23 cellular contexts compared by ENCODE assay signal in the genomic region with DNA sequence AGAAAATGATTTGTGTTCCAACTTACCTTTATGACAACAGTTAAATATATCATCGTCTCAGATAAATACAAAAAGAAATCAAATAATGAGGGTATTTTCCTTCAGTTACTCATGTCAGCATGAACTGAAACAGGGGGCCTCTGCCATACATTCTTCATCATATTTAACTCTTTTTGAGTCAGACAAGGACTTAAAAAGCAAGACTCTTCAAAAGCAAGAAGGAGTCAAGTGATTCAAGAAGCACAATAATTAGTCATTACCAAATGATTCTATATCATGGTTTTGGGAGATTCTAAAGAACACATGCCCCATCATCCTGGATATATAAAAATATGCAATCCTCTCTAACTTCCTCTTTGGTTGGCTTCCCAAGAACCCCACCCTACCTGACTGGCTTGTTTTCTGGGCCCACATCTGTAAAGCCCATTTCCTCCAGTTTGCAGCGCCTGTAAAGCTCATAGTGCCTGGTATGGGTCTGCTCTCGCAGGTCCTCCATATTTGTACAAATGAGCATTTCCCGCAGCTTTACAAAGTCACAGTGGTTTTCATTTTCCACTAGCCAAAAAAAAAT.
"Had no signal": no experiment of that assay in that cellular context is flagged by ENCODE, and none has a peak within 500 bp of the region (broad histone marks: within the 10 kb centered on the region; RNA-seq: fewer than 3 reads in every experiment).

No MANE protein-coding gene starts in this region.

- H3K27ac ChIP-seq: colonic mucosa, foreskin keratinocyte, tibial nerve had no signal

- H3K4me1 ChIP-seq: colonic mucosa, tibial nerve had no signal

- ATAC-seq: activated naive CD8-positive, alpha-beta T cell treated with anti-CD3 and anti-CD28 coated beads, Interleukin-2, amount 50 U/mL, for 24 hours; foreskin keratinocyte; left colon had no signal

- H3K9me3 ChIP-seq: colonic mucosa, tibial nerve had no signal

- H3K27me3 ChIP-seq: colonic mucosa, foreskin keratinocyte, tibial nerve had no signal

- H3K4me3 Mint-ChIP-seq: activated naive CD4-positive, alpha-beta T cell treated with anti-CD3 and anti-CD28 coated beads, Interleukin-2, amount 10 ng/mL, durations not matched to agents 7 days and 5 days; activated naive CD8-positive, alpha-beta T cell treated with anti-CD3 and anti-CD28 coated beads, Interleukin-2, amount 50 U/mL, for 24 hours; brain; mesothelial cell of epicardium; nephron progenitor cell; T-helper 1 cell treated with Interleukin-12 subunit alpha and Interleukin-12 subunit beta and Interleukin-4 antibody, amounts not matched to agents 30 μg/mL and 1 μg/mL, for 36 hours had no signal

- H3K27ac Mint-ChIP-seq: activated naive CD4-positive, alpha-beta T cell treated with anti-CD3 and anti-CD28 coated beads, Interleukin-2, amount 10 ng/mL, durations not matched to agents 7 days and 5 days; activated naive CD8-positive, alpha-beta T cell treated with anti-CD3 and anti-CD28 coated beads, Interleukin-2, amount 50 U/mL, for 24 hours; mesothelial cell of epicardium; nephron progenitor cell; T-helper 1 cell treated with Interleukin-12 subunit alpha and Interleukin-12 subunit beta and Interleukin-4 antibody, amounts not matched to agents 30 μg/mL and 1 μg/mL, for 36 hours had no signal

- H3K36me3 Mint-ChIP-seq: activated naive CD4-positive, alpha-beta T cell treated with anti-CD3 and anti-CD28 coated beads, Interleukin-2, amount 10 ng/mL, durations not matched to agents 7 days and 5 days had no signal

- DNase-seq: activated CD4-positive, alpha-beta T cell treated with anti-CD3 and anti-CD28 coated beads, Interleukin-2, amount 50 U/mL, for 48 hours; activated effector memory CD4-positive, alpha-beta T cell treated with Interleukin-2 at 50 U/mL for 16 hours; activated naive CD4-positive, alpha-beta T cell treated with anti-CD3 and anti-CD28 coated beads, Interleukin-2, amount 10 ng/mL, durations not matched to agents 7 days and 5 days; activated naive CD8-positive, alpha-beta T cell treated with anti-CD3 and anti-CD28 coated beads, Interleukin-2, amount 50 U/mL, for 24 hours; anterior cingulate cortex; central memory CD4-positive, alpha-beta T cell; colonic mucosa; effector CD4-positive, alpha-beta T cell; hippocampal formation; islet precursor cell; left colon; nephron progenitor cell; nucleus accumbens; retina; stimulated activated CD4-positive, alpha-beta T cell treated with anti-CD3 and anti-CD28 coated beads, Interleukin-12 subunit alpha, Interleukin-12 subunit beta, amount 100 ng/mL, for 4 hours; stimulated activated CD4-positive, alpha-beta T cell treated with anti-CD3 and anti-CD28 coated beads, Interleukin-1b, Interleukin-23, amount 100 ng/mL, for 48 hours; stimulated activated CD8-positive, alpha-beta memory T cell treated with anti-CD3 and anti-CD28 coated beads, Interleukin-4, amount 100 ng/mL, for 48 hours; stimulated activated naive CD4-positive, alpha-beta T cell treated with Interleukin-2 at 50 U/mL for 16 hours had no signal

- H3K9me3 Mint-ChIP-seq: activated naive CD4-positive, alpha-beta T cell treated with anti-CD3 and anti-CD28 coated beads, Interleukin-2, amount 10 ng/mL, durations not matched to agents 7 days and 5 days; activated naive CD8-positive, alpha-beta T cell treated with anti-CD3 and anti-CD28 coated beads, Interleukin-2, amount 50 U/mL, for 24 hours; brain; mesothelial cell of epicardium; nephron progenitor cell; T-helper 1 cell treated with Interleukin-12 subunit alpha and Interleukin-12 subunit beta and Interleukin-4 antibody, amounts not matched to agents 30 μg/mL and 1 μg/mL, for 36 hours had no signal

- H3K4me3 ChIP-seq: colonic mucosa, tibial nerve had no signal

- H3K36me3 ChIP-seq: colonic mucosa had no signal

- H3K27me3 Mint-ChIP-seq: brain had no signal

- H3K4me1 Mint-ChIP-seq: activated naive CD4-positive, alpha-beta T cell treated with anti-CD3 and anti-CD28 coated beads, Interleukin-2, amount 10 ng/mL, durations not matched to agents 7 days and 5 days; brain; mesothelial cell of epicardium; nephron progenitor cell had no signal
